ENCODE assay signal across 22 cellular contexts in the genomic region with DNA sequence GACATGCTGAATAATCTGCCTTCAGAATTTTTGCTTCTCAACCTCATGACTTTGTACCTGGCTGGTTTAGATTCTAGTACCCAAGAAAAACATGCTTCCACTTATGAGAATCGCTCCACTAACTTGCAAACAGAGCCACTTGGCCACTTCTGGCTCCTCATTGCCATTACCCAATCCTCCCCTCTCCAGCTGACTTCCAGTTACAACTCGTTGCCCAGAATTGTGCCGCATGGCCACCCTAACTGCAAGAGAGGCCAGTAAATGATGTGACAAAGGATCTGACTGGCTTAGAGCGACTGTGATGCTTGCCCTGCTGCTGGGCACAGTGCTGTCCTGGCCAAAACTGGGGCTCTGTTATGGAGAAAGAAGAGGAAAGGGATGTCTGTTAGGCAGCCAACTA. TPM values are rescaled to one million over a fixed set of nuclear protein-coding genes. Genes with fewer than 3 reads are reported as not detected.
A peak's percentile ranks its signal among the peaks of the same experiment; 100 is the strongest.
DNase-seq lines count a peak whose midpoint lies in the region; ATAC-seq and TF ChIP-seq lines count a peak whose summit lies in the region.
"Had no signal": no experiment of that assay in that cellular context is flagged by ENCODE, and none has a peak within 500 bp of the region (broad histone marks: within the 10 kb centered on the region; RNA-seq: fewer than 3 reads in every experiment).

No MANE protein-coding gene starts in this region.

- H3K4me3 Mint-ChIP-seq in activated T-helper 17 cell treated with anti-CD3 and anti-CD28 coated beads, Interleukin-2, amount 50 U/mL, for 72 hours: no peak overlapping the region
- H3K4me3 Mint-ChIP-seq: CD14-positive monocyte; CD4-positive, alpha-beta T cell; GM23338; H9 had no signal

- no peak overlapping the region for H2AFZ ChIP-seq in trophoblast cell (ENCODE audit: insufficient read depth, low read length, poor library complexity)
- H2AFZ ChIP-seq: GM23338 had no signal

- H3K4me3 ChIP-seq in spleen (no peak overlapping the region), trophoblast cell (ENCODE audit: low read depth, low read length) (no peak overlapping the region)
- H3K4me3 ChIP-seq: A549; BLaER1 treated with 17β-estradiol and CSF1 and Interleukin-3, amounts not matched to agents 10 nM and 100 nM; GM23338 had no signal

- peaks cover 7% of the 10 kb centered on the region for H3K79me1 ChIP-seq in trophoblast cell (ENCODE audit: low read length)

- no peaks in the 10 kb centered on the region for H3K9me3 Mint-ChIP-seq in activated T-helper 17 cell treated with anti-CD3 and anti-CD28 coated beads, Interleukin-2, amount 50 U/mL, for 72 hours
- H3K9me3 Mint-ChIP-seq: CD14-positive monocyte; CD4-positive, alpha-beta T cell; CD8-positive, alpha-beta memory T cell; GM23338 had no signal

- DNase-seq in GM13977 (ENCODE audit: low spot score) (peak; percentile 2), medulla oblongata (ENCODE audit: extremely low spot score) (peak; percentile 33), spleen (peak; percentile 43), trophoblast cell (no peak)
- DNase-seq: 8988T; ACHN; AML-193; BE2C; CD4-positive, alpha-beta T cell; CD8-positive, alpha-beta memory T cell; DMS 273 treated with DMSO at 0.1 percent for 48 hours; DMS79; GF-D8; H9 had no signal

- TF ChIP-seq POLR2A in spleen (IDR thresholded peaks at IDR 0.05): no peak

- H3K18ac ChIP-seq in trophoblast cell (ENCODE audit: low read length): no peak overlapping the region

- H3K14ac ChIP-seq in trophoblast cell (ENCODE audit: low read length): no peak overlapping the region

- H4K8ac ChIP-seq in trophoblast cell (ENCODE audit: low read depth, low read length): no peak overlapping the region

- no peak overlapping the region for H2BK12ac ChIP-seq in trophoblast cell (ENCODE audit: low read length)

- H4K12ac ChIP-seq in trophoblast cell (ENCODE audit: low read depth, low read length): no peak overlapping the region

- H3K9me3 ChIP-seq in spleen (no peaks in the 10 kb centered on the region), trophoblast cell (ENCODE audit: insufficient read depth, low read depth, low read length) (no peaks in the 10 kb centered on the region)
- H3K9me3 ChIP-seq: A549, BE2C had no signal

- peaks cover 8% of the 10 kb centered on the region for H3K79me2 ChIP-seq in trophoblast cell (ENCODE audit: control insufficient read depth, insufficient read depth, low read length, poor library complexity)

- in situ Hi-C loops in GM13977 (cut with MboI; ENCODE audit: low pct_unique_long_range_greater_than_20kb, low sequenced_read_pairs, unreplicated experiment): no loop called here

- TF ChIP-seq CTCF in GM13977 (IDR thresholded peaks at IDR 0.05; ENCODE audit: extremely low read depth, insufficient read depth, missing control alignments) (no peak), spleen (IDR thresholded peaks at IDR 0.05 in 8 of 11, conservative IDR thresholded peaks at IDR 0.05 in 3 of 11) (no peak)

- H3K27me3 ChIP-seq in spleen (replicated peaks in 1 of 7) (no peaks in the 10 kb centered on the region), trophoblast cell (ENCODE audit: insufficient read depth, low read length) (no peaks in the 10 kb centered on the region)
- H3K27me3 ChIP-seq: BE2C had no signal

- no peak overlapping the region for H3K23ac ChIP-seq in trophoblast cell (ENCODE audit: low read length)

- H3K4me1 ChIP-seq in spleen (peaks cover 0 to 13% (median 7%) of the 10 kb centered on the region in 6 donors), trophoblast cell (ENCODE audit: control insufficient read depth in 1 of 2, insufficient read depth in 2 of 2, low read length in 2 of 2) (peaks cover 5 to 6% of the 10 kb centered on the region in 2 experiments)

- no peak overlapping the region for H4K91ac ChIP-seq in trophoblast cell (ENCODE audit: low read depth, low read length)

- no peaks in the 10 kb centered on the region for H3K4me1 Mint-ChIP-seq in activated T-helper 17 cell treated with anti-CD3 and anti-CD28 coated beads, Interleukin-2, amount 50 U/mL, for 72 hours

- H3K4ac ChIP-seq in trophoblast cell (ENCODE audit: low read depth, low read length): no peak overlapping the region

- no peak overlapping the region for H3K9ac ChIP-seq in trophoblast cell (ENCODE audit: low read length)
- H3K9ac ChIP-seq: BLaER1 treated with 17β-estradiol and CSF1 and Interleukin-3, amounts not matched to agents 10 nM and 100 nM had no signal

- H3K27me3 Mint-ChIP-seq in activated T-helper 17 cell treated with anti-CD3 and anti-CD28 coated beads, Interleukin-2, amount 50 U/mL, for 72 hours: no peaks in the 10 kb centered on the region
- H3K27me3 Mint-ChIP-seq: CD4-positive, alpha-beta T cell; CD8-positive, alpha-beta memory T cell had no signal

- intact Hi-C loops in spleen (cut with DNase I; ENCODE audit: low total_unique reads): no loop called here

- H2BK120ac ChIP-seq in trophoblast cell (ENCODE audit: insufficient read depth, low read length, poor library complexity): no peak overlapping the region

- no peak overlapping the region for H3K27ac Mint-ChIP-seq in activated T-helper 17 cell treated with anti-CD3 and anti-CD28 coated beads, Interleukin-2, amount 50 U/mL, for 72 hours
- H3K27ac Mint-ChIP-seq: CD14-positive monocyte; CD4-positive, alpha-beta T cell; GM23338; H9 had no signal

- no peak overlapping the region for H2AK5ac ChIP-seq in trophoblast cell (ENCODE audit: low read length)

- H3K27ac ChIP-seq in spleen: no peak overlapping the region
- no peak overlapping the region for H3K27ac ChIP-seq in trophoblast cell (ENCODE audit: low read depth, low read length)
- H3K27ac ChIP-seq: A549; BLaER1 treated with 17β-estradiol and CSF1 and Interleukin-3, amounts not matched to agents 10 nM and 100 nM had no signal

- H3K36me3 Mint-ChIP-seq in activated T-helper 17 cell treated with anti-CD3 and anti-CD28 coated beads, Interleukin-2, amount 50 U/mL, for 72 hours (ENCODE audit: low read depth): peaks cover 6% of the 10 kb centered on the region
- H3K36me3 Mint-ChIP-seq: CD14-positive monocyte had no signal

- 67 to 91% (median 77%) methylated on average over 4 of the region's 4 CpGs for WGBS in spleen, 5 donors
- no CpG with 5 or more reads among the region's 4 CpGs for WGBS in trophoblast cell (ENCODE audit: extremely low coverage, insufficient coverage, insufficient read length)

- no peak overlapping the region for H3K4me2 ChIP-seq in trophoblast cell (ENCODE audit: low read length)
- H3K4me2 ChIP-seq: A549; BLaER1 treated with 17β-estradiol and CSF1 and Interleukin-3, amounts not matched to agents 10 nM and 100 nM; GM23338 had no signal

- H2BK5ac ChIP-seq in trophoblast cell (ENCODE audit: low read depth, low read length, poor library complexity): no peak overlapping the region

- no peak for ATAC-seq in HG03159 (IDR thresholded peaks at IDR 0.05; ENCODE audit: unreplicated experiment)
- no peak for ATAC-seq in activated T-helper 17 cell treated with anti-CD3 and anti-CD28 coated beads, Interleukin-2, amount 50 U/mL, for 72 hours (replicated peaks)
- ATAC-seq: A549, GM23338, HCT116 had no signal

- H3K36me3 ChIP-seq in spleen (no peaks in the 10 kb centered on the region), trophoblast cell (ENCODE audit: control insufficient read depth in 1 of 2, insufficient read depth in 2 of 2, low read length in 2 of 2) (no peaks in the 10 kb centered on the region)
- H3K36me3 ChIP-seq: BLaER1 treated with 17β-estradiol and CSF1 and Interleukin-3, amounts not matched to agents 10 nM and 100 nM had no signal

RNA-seq across cellular contexts. Expression of a gene that starts 4.0 kb away (rescaled TPM):
- 10 to 100 TPM; 32.0 to 54.4 (median 39.3) TPM for total RNA-seq in spleen
- polyA plus RNA-seq in spleen: 10 to 100 TPM; 34.0 to 42.7 (median 38.8) TPM
- polyA plus RNA-seq in trophoblast cell (2013): 42.6 and 47.6 TPM in 2 replicates
- 100 to 1,000 TPM in 1 of 2 donors, 10 to 100 TPM in 1; 72.8 to 142 TPM for total RNA-seq in activated T-helper 17 cell treated with anti-CD3 and anti-CD28 coated beads, Interleukin-2, amount 50 U/mL, for 72 hours

RNA-seq across cellular contexts. Expression of a gene that starts 7.8 kb away (rescaled TPM):
- 10 to 100 TPM; 22.1 to 40.3 (median 36.1) TPM for total RNA-seq in spleen
- 1 to 10 TPM; 7.4 to 8.4 (median 7.9) TPM for polyA plus RNA-seq in spleen
- 0.29 and 0.31 TPM in 2 replicates for polyA plus RNA-seq in trophoblast cell (2013)
- 10 to 100 TPM; 12.1 to 13.5 TPM for total RNA-seq in activated T-helper 17 cell treated with anti-CD3 and anti-CD28 coated beads, Interleukin-2, amount 50 U/mL, for 72 hours
- total RNA-seq: G401 had no signal

RNA-seq across cellular contexts. Expression of a gene that starts 46.6 kb away (rescaled TPM):
- total RNA-seq in spleen: 100 to 1,000 TPM in 3 of 7 donors, 10 to 100 TPM in 4; 76.5 to 122 (median 90.7) TPM
- polyA plus RNA-seq in spleen: 10 to 100 TPM; 24.3 to 45.9 (median 31.8) TPM
- 125 and 134 TPM in 2 replicates for polyA plus RNA-seq in trophoblast cell (2013)
- 10 to 100 TPM; 17.1 to 17.7 TPM for total RNA-seq in activated T-helper 17 cell treated with anti-CD3 and anti-CD28 coated beads, Interleukin-2, amount 50 U/mL, for 72 hours

Comparison
In these comparisons a context has a peak if more than half of its experiments do, and no peak if none do; other contexts are left out.
1. DNase-seq: peak in GM13977 (single experiment), medulla oblongata (single experiment) and spleen (single experiment); none in trophoblast cell (0 of 2).
2. RNA of a gene that starts 46.6 kb away (total RNA-seq): 76.5 to 122 TPM in spleen; 17.1 to 17.7 TPM in activated T-helper 17 cell treated with anti-CD3 and anti-CD28 coated beads, Interleukin-2, amount 50 U/mL, for 72 hours; every median in the first group is over 4 times any median in the second.